Comparison of ENCODE assay signal across 20 cellular contexts in genomic region chr7:158445421-158446175, GRCh38.
"Had no signal": no experiment of that assay in that cellular context is flagged by ENCODE, and none has a peak within 500 bp of the region (broad histone marks: within the 10 kb centered on the region; RNA-seq: fewer than 3 reads in every experiment).

No MANE protein-coding gene starts in this region.

- H3K9me3 Mint-ChIP-seq: immature natural killer cell had no signal

- H3K4me3 ChIP-seq: ascending aorta, colonic mucosa, dorsolateral prefrontal cortex, esophagus muscularis mucosa, hepatocyte, left lung, tibial artery had no signal

- H3K9me3 ChIP-seq: ascending aorta, colonic mucosa, esophagus muscularis mucosa, left lung, tibial artery had no signal

- H2AFZ ChIP-seq: hepatocyte had no signal

- H3K4me2 ChIP-seq: hepatocyte had no signal

- H3K27me3 ChIP-seq: ascending aorta, brain microvascular endothelial cell, colonic mucosa, dorsolateral prefrontal cortex, hepatocyte had no signal

- DNase-seq: activated T-cell treated with anti-CD3 and anti-CD28 coated beads, Interleukin-2, amount 50 U/mL, for 1 hour; brain microvascular endothelial cell; colonic mucosa; dorsolateral prefrontal cortex; effector memory CD8-positive, alpha-beta T cell; glutamatergic neuron; immature natural killer cell; kidney glomerular epithelial cell; left lung; midbrain; stimulated activated CD4-positive, alpha-beta T cell treated with anti-CD3 and anti-CD28 coated beads, Interleukin-4, amount 100 ng/mL, for 4 hours; stimulated activated naive CD8-positive, alpha-beta T cell treated with anti-CD3 and anti-CD28 coated beads, Interleukin-15, amount 100 ng/mL, for 72 hours; T-helper 9 cell had no signal

- H3K4me1 ChIP-seq: ascending aorta, colonic mucosa, esophagus muscularis mucosa, left lung, tibial artery had no signal

- H3K27me3 Mint-ChIP-seq: natural killer cell treated with Interleukin-12 subunit alpha and Interleukin-12 subunit beta and Interleukin-15 and Interleukin-18, amount 100 ng/mL, for 72 hours had no signal

- ATAC-seq: activated naive CD4-positive, alpha-beta T cell treated with anti-CD3 and anti-CD28 coated beads, Interleukin-2, amount 50 U/mL, for 72 hours; effector memory CD8-positive, alpha-beta T cell; left lung had no signal

- H3K27ac ChIP-seq: ascending aorta, brain microvascular endothelial cell, colonic mucosa, esophagus muscularis mucosa, hepatocyte, left lung, tibial artery had no signal

- H3K27ac Mint-ChIP-seq: activated naive CD4-positive, alpha-beta T cell treated with anti-CD3 and anti-CD28 coated beads, Interleukin-2, amount 50 U/mL, for 72 hours; effector memory CD8-positive, alpha-beta T cell; immature natural killer cell; natural killer cell treated with Interleukin-12 subunit alpha and Interleukin-12 subunit beta and Interleukin-15 and Interleukin-18, amount 100 ng/mL, for 72 hours; stimulated activated naive CD8-positive, alpha-beta T cell treated with anti-CD3 and anti-CD28 coated beads, Interleukin-15, amount 100 ng/mL, for 72 hours had no signal

- H3K4me3 Mint-ChIP-seq: central memory CD8-positive, alpha-beta T cell; effector memory CD8-positive, alpha-beta T cell; immature natural killer cell; natural killer cell treated with Interleukin-12 subunit alpha and Interleukin-12 subunit beta and Interleukin-15 and Interleukin-18, amount 100 ng/mL, for 72 hours; stimulated activated naive CD8-positive, alpha-beta T cell treated with anti-CD3 and anti-CD28 coated beads, Interleukin-15, amount 100 ng/mL, for 72 hours had no signal

- H3K4me1 Mint-ChIP-seq: central memory CD8-positive, alpha-beta T cell; immature natural killer cell; stimulated activated naive CD8-positive, alpha-beta T cell treated with anti-CD3 and anti-CD28 coated beads, Interleukin-15, amount 100 ng/mL, for 72 hours had no signal

- H3K36me3 Mint-ChIP-seq: activated naive CD4-positive, alpha-beta T cell treated with anti-CD3 and anti-CD28 coated beads, Interleukin-2, amount 50 U/mL, for 72 hours; immature natural killer cell; natural killer cell treated with Interleukin-12 subunit alpha and Interleukin-12 subunit beta and Interleukin-15 and Interleukin-18, amount 100 ng/mL, for 72 hours had no signal

- H3K36me3 ChIP-seq: ascending aorta, brain microvascular endothelial cell, colonic mucosa, esophagus muscularis mucosa, left lung, tibial artery had no signal

- H3K79me2 ChIP-seq: hepatocyte had no signal
